Comparison of ENCODE assay signal across 24 cellular contexts in genomic region chr7:127374181-127374580, GRCh38.
"Had no signal": no experiment of that assay in that cellular context is flagged by ENCODE, and none has a peak within 500 bp of the region (broad histone marks: within the 10 kb centered on the region; RNA-seq: fewer than 3 reads in every experiment).

No MANE protein-coding gene starts in this region.

- H3K9me3 Mint-ChIP-seq: mesothelial cell of epicardium; naive B cell; natural killer cell treated with Interleukin-12 subunit alpha and Interleukin-12 subunit beta and Interleukin-15 and Interleukin-18, amount 100 ng/mL, for 72 hours; neural progenitor cell; stimulated activated effector memory CD8-positive, alpha-beta T cell treated with anti-CD3 and anti-CD28 coated beads, Interleukin-12 subunit alpha, Interleukin-12 subunit beta, amount 100 ng/mL, for 72 hours had no signal

- H3K27me3 ChIP-seq: dorsolateral prefrontal cortex, neural progenitor cell, stomach, thyroid gland had no signal

- ATAC-seq: left lobe of liver; mucosa of descending colon; natural killer cell treated with Interleukin-12 subunit alpha and Interleukin-12 subunit beta and Interleukin-15 and Interleukin-18, amount 100 ng/mL, for 72 hours; sciatic nerve; stimulated activated effector memory CD8-positive, alpha-beta T cell treated with anti-CD3 and anti-CD28 coated beads, Interleukin-12 subunit alpha, Interleukin-12 subunit beta, amount 100 ng/mL, for 72 hours had no signal

- DNase-seq: dorsolateral prefrontal cortex; effector CD4-positive, alpha-beta T cell; mesenchymal stem cell; mucosa of descending colon; naive B cell; stimulated activated CD4-positive, alpha-beta T cell treated with anti-CD3 and anti-CD28 coated beads, Interleukin-2, amount 100 ng/mL, for 24 hours; stimulated activated CD4-positive, alpha-beta T cell treated with anti-CD3 and anti-CD28 coated beads, Interleukin-4, amount 100 ng/mL, for 24 hours; stimulated activated naive CD4-positive, alpha-beta T cell treated with Interleukin-2 at 50 U/mL for 16 hours; stomach; thyroid gland; trophoblast cell had no signal

- H3K4me1 Mint-ChIP-seq: mesothelial cell of epicardium, neural progenitor cell had no signal

- H3K4me3 ChIP-seq: dorsolateral prefrontal cortex, lung, mucosa of descending colon, neural progenitor cell, smooth muscle cell, stomach, thyroid gland had no signal

- H3K27me3 Mint-ChIP-seq: naive B cell; natural killer cell treated with Interleukin-12 subunit alpha and Interleukin-12 subunit beta and Interleukin-15 and Interleukin-18, amount 100 ng/mL, for 72 hours; progenitor cell of endocrine pancreas had no signal

- H3K4me3 Mint-ChIP-seq: mesothelial cell of epicardium; naive B cell; natural killer cell treated with Interleukin-12 subunit alpha and Interleukin-12 subunit beta and Interleukin-15 and Interleukin-18, amount 100 ng/mL, for 72 hours; neural progenitor cell; stimulated activated effector memory CD8-positive, alpha-beta T cell treated with anti-CD3 and anti-CD28 coated beads, Interleukin-12 subunit alpha, Interleukin-12 subunit beta, amount 100 ng/mL, for 72 hours had no signal

- H2AFZ ChIP-seq: neural progenitor cell, parathyroid adenoma had no signal

- H3K9me3 ChIP-seq: mucosa of descending colon, stomach, thyroid gland had no signal

- H3K4me1 ChIP-seq: neural progenitor cell, parathyroid adenoma, thyroid gland had no signal

- H3K27ac ChIP-seq: dorsolateral prefrontal cortex, neural progenitor cell, parathyroid adenoma, stomach, thyroid gland had no signal

- H3K27ac Mint-ChIP-seq: mesothelial cell of epicardium; neural progenitor cell; progenitor cell of endocrine pancreas; stimulated activated effector memory CD8-positive, alpha-beta T cell treated with anti-CD3 and anti-CD28 coated beads, Interleukin-12 subunit alpha, Interleukin-12 subunit beta, amount 100 ng/mL, for 72 hours had no signal

- FAIRE-seq: colon, frontal cortex, keratinocyte had no signal

- H3K36me3 ChIP-seq: neural progenitor cell had no signal

- H3K79me2 ChIP-seq: parathyroid adenoma had no signal

- H3K4me2 ChIP-seq: neural progenitor cell, smooth muscle cell had no signal
